In the genomic region with DNA sequence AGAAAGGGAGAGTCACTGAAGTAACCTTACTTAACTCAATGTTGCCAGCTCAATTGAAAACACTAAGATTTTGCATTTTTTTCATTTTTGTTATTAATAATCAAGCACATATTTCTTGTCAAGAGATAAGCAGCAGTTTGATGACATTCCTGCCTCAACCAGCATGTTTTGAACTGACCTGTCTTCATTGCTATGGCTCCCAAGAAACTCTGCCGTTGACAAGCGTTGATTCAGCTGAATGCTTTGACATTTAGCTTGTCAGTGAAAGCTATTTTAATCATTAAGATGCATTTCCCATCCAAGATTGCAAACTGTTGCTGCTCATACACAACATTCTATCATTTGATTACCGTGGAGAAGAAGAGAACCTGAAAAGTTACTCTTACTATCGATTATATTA, we compare ENCODE assay signal across 9 cellular contexts. TPM values are rescaled to one million over a fixed set of nuclear protein-coding genes. Genes with fewer than 3 reads are reported as not detected.
"Had no signal": no experiment of that assay in that cellular context is flagged by ENCODE, and none has a peak within 500 bp of the region (broad histone marks: within the 10 kb centered on the region; RNA-seq: fewer than 3 reads in every experiment).

No MANE protein-coding gene starts in this region.

- ATAC-seq: GM12878 had no signal

- H3K4me3 ChIP-seq: GM12878 had no signal

- DNase-seq: GDM1, GF-D8 had no signal

- FAIRE-seq: G401.6, GM12878, GM12891, GM12892, GM18507, GM19239 had no signal

RNA-seq across cellular contexts. Expression of a gene that starts 5.9 kb away (rescaled TPM):
- total RNA-seq: G401, GM12878 had no signal
